Comparison of ENCODE assay signal across 14 cellular contexts in genomic region chr7:80770675-80771081, GRCh38.
A peak's percentile ranks its signal among the peaks of the same experiment; 100 is the strongest.
DNase-seq lines count a peak whose midpoint lies in the region; ATAC-seq, FAIRE-seq and TF ChIP-seq lines count a peak whose summit lies in the region.
"Had no signal": no experiment of that assay in that cellular context is flagged by ENCODE, and none has a peak within 500 bp of the region (broad histone marks: within the 10 kb centered on the region; RNA-seq: fewer than 3 reads in every experiment).

No MANE protein-coding gene starts in this region.

- peak overlapping the region; percentile 49; the same call in 2 of the 3 replicates for H3K4me2 ChIP-seq in A549

- DNase-seq in A549 (ENCODE audit: low read depth in 1 of 2, low spot score in 1 of 2), result peak in 1 of 2 experiments; percentile 22
- DNase-seq in epithelial cell of prostate (ENCODE audit: low read depth, low spot score), result no peak
- DNase-seq in stimulated activated CD4-positive, alpha-beta T cell treated with anti-CD3 and anti-CD28 coated beads, Interleukin-4, amount 100 ng/mL, for 4 hours, result no peak
- no peak for DNase-seq in T-cell
- DNase-seq: activated CD4-positive, alpha-beta T cell treated with anti-CD3 and anti-CD28 coated beads, Interleukin-2, amount 10 ng/mL, durations not matched to agents 24 days and 14 days; activated naive CD8-positive, alpha-beta T cell treated with anti-CD3 and anti-CD28 coated beads, Interleukin-2, amount 50 U/mL, for 24 hours; GDM1; retina had no signal

- CTCF ChIA-PET in A549 (lab: Yijun Ruan, JAX) (interaction anchor here (0.8 to 1.8 kb wide), 5 partner anchors 10 to 700 kb away, joined by 3 to 5 read pairs (median 3); no protein-coding TSS in a partner anchor), T-cell (lab: Charles Lee) (interaction anchor here in 1 of 2 donors (0.5 kb wide), 1 partner anchor 16 kb away, joined by 4 read pairs; no protein-coding TSS in a partner anchor)

- no peaks in the 10 kb centered on the region for H3K27me3 Mint-ChIP-seq in T-cell
- H3K27me3 Mint-ChIP-seq: activated CD4-positive, alpha-beta T cell treated with anti-CD3 and anti-CD28 coated beads, Interleukin-2, amount 10 ng/mL, durations not matched to agents 24 days and 14 days; activated naive CD8-positive, alpha-beta T cell treated with anti-CD3 and anti-CD28 coated beads, Interleukin-2, amount 50 U/mL, for 24 hours had no signal

- POLR2A ChIA-PET in A549 (lab: Yijun Ruan, JAX) (no interaction called here), T-cell (lab: Charles Lee) (no interaction called here)

- ATAC-seq in A549 (peak in 1 of 2 experiments; percentile 54; a peak in 2 of 6 replicates), GM19455 (IDR thresholded peaks at IDR 0.05; ENCODE audit: unreplicated experiment) (peak; percentile 67), HG03442 (IDR thresholded peaks at IDR 0.05; ENCODE audit: unreplicated experiment) (peak; percentile 71), GM19467 (IDR thresholded peaks at IDR 0.05; ENCODE audit: unreplicated experiment) (no peak), T-cell (replicated peaks in 1 of 4) (no peak), HG02970 (IDR thresholded peaks at IDR 0.05; ENCODE audit: low FRiP score, unreplicated experiment) (no peak)
- ATAC-seq: activated naive CD8-positive, alpha-beta T cell treated with anti-CD3 and anti-CD28 coated beads, Interleukin-2, amount 50 U/mL, for 24 hours had no signal

- H3K9me3 ChIP-seq in A549, result no peaks in the 10 kb centered on the region

- H3K4me3 Mint-ChIP-seq in T-cell, result no peak overlapping the region
- H3K4me3 Mint-ChIP-seq: activated CD4-positive, alpha-beta T cell treated with anti-CD3 and anti-CD28 coated beads, Interleukin-2, amount 10 ng/mL, durations not matched to agents 24 days and 14 days; activated naive CD8-positive, alpha-beta T cell treated with anti-CD3 and anti-CD28 coated beads, Interleukin-2, amount 50 U/mL, for 24 hours had no signal

- TF ChIP-seq RAD21 in A549 (conservative IDR thresholded peaks at IDR 0.05 in 1 of 2, IDR thresholded peaks at IDR 0.05 in 1 of 2), result no peak

- TF ChIP-seq EP300 in A549 (IDR thresholded peaks at IDR 0.05), result no peak

- no peaks in the 10 kb centered on the region for H3K4me1 Mint-ChIP-seq in T-cell
- H3K4me1 Mint-ChIP-seq: activated CD4-positive, alpha-beta T cell treated with anti-CD3 and anti-CD28 coated beads, Interleukin-2, amount 10 ng/mL, durations not matched to agents 24 days and 14 days; activated naive CD8-positive, alpha-beta T cell treated with anti-CD3 and anti-CD28 coated beads, Interleukin-2, amount 50 U/mL, for 24 hours had no signal

- no peak overlapping the region for H3K4me3 ChIP-seq in A549

- no peak for TF ChIP-seq CTCF in A549 (IDR thresholded peaks at IDR 0.05)

- H3K27ac ChIP-seq in A549 (peak overlapping the region; percentile 35 to 78; a peak in 5 of 6 replicates), epithelial cell of prostate (peak overlapping the region; percentile 18)

- H3K4me1 ChIP-seq in A549, result peaks cover 84% of the 10 kb centered on the region

- no peaks in the 10 kb centered on the region for H3K36me3 Mint-ChIP-seq in T-cell

- H3K9me3 Mint-ChIP-seq in T-cell, result peaks cover 0 to 7% (median 0%) of the 10 kb centered on the region in 3 donors
- H3K9me3 Mint-ChIP-seq: activated CD4-positive, alpha-beta T cell treated with anti-CD3 and anti-CD28 coated beads, Interleukin-2, amount 10 ng/mL, durations not matched to agents 24 days and 14 days; activated naive CD8-positive, alpha-beta T cell treated with anti-CD3 and anti-CD28 coated beads, Interleukin-2, amount 50 U/mL, for 24 hours had no signal

- WGBS in A549 (ENCODE audit: missing lambda C conversion rate), result 82% methylated on average over 2 of the region's 2 CpGs

- no peak for FAIRE-seq in A549 (lab: Jason Lieb, UNC)
- FAIRE-seq: endothelial cell of umbilical vein, keratinocyte had no signal

- no peak for TF ChIP-seq POLR2A in A549 (IDR thresholded peaks at IDR 0.05; ENCODE audit: low read length)

- H3K27ac Mint-ChIP-seq in T-cell, result no peak overlapping the region
- H3K27ac Mint-ChIP-seq: activated CD4-positive, alpha-beta T cell treated with anti-CD3 and anti-CD28 coated beads, Interleukin-2, amount 10 ng/mL, durations not matched to agents 24 days and 14 days; activated naive CD8-positive, alpha-beta T cell treated with anti-CD3 and anti-CD28 coated beads, Interleukin-2, amount 50 U/mL, for 24 hours had no signal

TF ChIP-seq in A549, 52 proteins besides CTCF, POLR2A, EP300 and RAD21:
- TF ChIP-seq FOSB (CRISPR knock-in tag; IDR thresholded peaks at IDR 0.05) (no peak), ATOH8 (CRISPR knock-in tag; IDR thresholded peaks at IDR 0.05; ENCODE audit: low read depth) (no peak), HOXB13 (CRISPR knock-in tag; IDR thresholded peaks at IDR 0.05; ENCODE audit: low read depth) (no peak), RFX5 (IDR thresholded peaks at IDR 0.05) (no peak), SMC3 (IDR thresholded peaks at IDR 0.05) (no peak), BHLHE40 (IDR thresholded peaks at IDR 0.05; ENCODE audit: low read depth, low read length) (no peak), NFE2L2 (conservative IDR thresholded peaks at IDR 0.05; ENCODE audit: low read length) (no peak), RCOR1 (IDR thresholded peaks at IDR 0.05; ENCODE audit: low read depth, low read length) (no peak), POLR2AphosphoS2 (conservative IDR thresholded peaks at IDR 0.05; ENCODE audit: low read length) (no peak), ESRRA (IDR thresholded peaks at IDR 0.05; ENCODE audit: borderline replicate concordance, low read length) (no peak), GATA3 (IDR thresholded peaks at IDR 0.05; ENCODE audit: borderline replicate concordance) (no peak), CHD4 (IDR thresholded peaks at IDR 0.05; ENCODE audit: borderline replicate concordance) (no peak), CBX8 (IDR thresholded peaks at IDR 0.05) (no peak), MAX (IDR thresholded peaks at IDR 0.05) (no peak), HMGXB4 (CRISPR knock-in tag; IDR thresholded peaks at IDR 0.05; ENCODE audit: borderline replicate concordance) (no peak), JUN (IDR thresholded peaks at IDR 0.05) (no peak), FOSL2 (IDR thresholded peaks at IDR 0.05) (no peak), FOSL2 (CRISPR knock-in tag; IDR thresholded peaks at IDR 0.05) (no peak), TP53 (CRISPR knock-in tag; IDR thresholded peaks at IDR 0.05) (no peak), ZC3H11A (IDR thresholded peaks at IDR 0.05) (no peak)

Comparison
In these comparisons a context has a peak if more than half of its experiments do, and no peak if none do; other contexts are left out.
1. ATAC-seq: peak in GM19455 (single experiment) and HG03442 (single experiment); none in GM19467 (single experiment), T-cell (0 of 4) and HG02970 (single experiment).